In genomic region chr2:66435549-66435875, GRCh38 we compare ENCODE assay signal across 7 cellular contexts. TPM values are rescaled to one million over a fixed set of nuclear protein-coding genes. Genes with fewer than 3 reads are reported as not detected.
A peak's percentile ranks its signal among the peaks of the same experiment; 100 is the strongest.
DNase-seq lines count a peak whose midpoint lies in the region; ATAC-seq and TF ChIP-seq lines count a peak whose summit lies in the region.

No MANE protein-coding gene starts in this region.

- H3K4me3 Mint-ChIP-seq in HFFc6 (peak overlapping the region; percentile 96), activated B cell treated with CpG ODN at 0.5 μM for 24 hours (peak overlapping the region; percentile 80)
- H3K4me3 Mint-ChIP-seq in stimulated activated effector memory CD8-positive, alpha-beta T cell treated with anti-CD3 and anti-CD28 coated beads, Interleukin-12 subunit alpha, Interleukin-12 subunit beta, amount 100 ng/mL, for 72 hours, result peak overlapping the region; percentile 74

- peak overlapping the region; percentile 86 for H3K4me3 ChIP-seq in right cardiac atrium (ENCODE audit: low read length)

- intact Hi-C loops in activated B cell treated with CpG ODN at 0.5 μM for 24 hours (cut with micrococcal nuclease) (loop anchor here (2.0 kb wide), 1 partner anchor 147 kb away; no protein-coding TSS in a partner anchor), right cardiac atrium (cut with DNase I) (loop anchor here (10.0 kb wide), 4 partner anchors 59 to 1409 kb away; partner anchors contain the start of gene ETAA1 (in 1 of the 4))

- no peaks in the 10 kb centered on the region; the same call in 1 of the 2 replicates for H3K9me3 Mint-ChIP-seq in HFFc6
- H3K9me3 Mint-ChIP-seq in activated B cell treated with CpG ODN at 0.5 μM for 24 hours, result no peaks in the 10 kb centered on the region
- no peaks in the 10 kb centered on the region for H3K9me3 Mint-ChIP-seq in stimulated activated effector memory CD8-positive, alpha-beta T cell treated with anti-CD3 and anti-CD28 coated beads, Interleukin-12 subunit alpha, Interleukin-12 subunit beta, amount 100 ng/mL, for 72 hours

- no peaks in the 10 kb centered on the region for H3K27me3 ChIP-seq in right cardiac atrium (ENCODE audit: control insufficient read depth, insufficient read depth)

- POLR2A ChIA-PET in activated B cell treated with CpG ODN at 0.5 μM for 24 hours (lab: Charles Lee), result no interaction called here

- H3K27ac Mint-ChIP-seq in HFFc6 (peak overlapping the region; percentile 96), activated B cell treated with CpG ODN at 0.5 μM for 24 hours (no peak overlapping the region)
- no peak overlapping the region for H3K27ac Mint-ChIP-seq in stimulated activated effector memory CD8-positive, alpha-beta T cell treated with anti-CD3 and anti-CD28 coated beads, Interleukin-12 subunit alpha, Interleukin-12 subunit beta, amount 100 ng/mL, for 72 hours

- DNase-seq in HFFc6 (no peak), activated B cell treated with CpG ODN at 0.5 μM for 24 hours (no peak), right cardiac atrium (peak in 2 of 3 donors; percentile 20 to 39), GM19238 (ENCODE audit: insufficient read length, low spot score) (no peak), NCI-H2171 treated with DMSO at 0.1 percent for 48 hours (lab: John Stamatoyannopoulos, UW) (no peak)
- DNase-seq in stimulated activated effector memory CD8-positive, alpha-beta T cell treated with anti-CD3 and anti-CD28 coated beads, Interleukin-12 subunit alpha, Interleukin-12 subunit beta, amount 100 ng/mL, for 72 hours (ENCODE audit: low spot score in 2 of 2), result no peak

- H3K36me3 Mint-ChIP-seq in HFFc6 (ENCODE audit: low read depth) (peaks cover 59% of the 10 kb centered on the region), activated B cell treated with CpG ODN at 0.5 μM for 24 hours (ENCODE audit: low read depth) (no peaks in the 10 kb centered on the region)
- no peaks in the 10 kb centered on the region for H3K36me3 Mint-ChIP-seq in stimulated activated effector memory CD8-positive, alpha-beta T cell treated with anti-CD3 and anti-CD28 coated beads, Interleukin-12 subunit alpha, Interleukin-12 subunit beta, amount 100 ng/mL, for 72 hours

- peaks cover 16% of the 10 kb centered on the region for H3K4me1 Mint-ChIP-seq in HFFc6 (ENCODE audit: low read depth)
- H3K4me1 Mint-ChIP-seq in activated B cell treated with CpG ODN at 0.5 μM for 24 hours, result peaks cover 53% of the 10 kb centered on the region
- H3K4me1 Mint-ChIP-seq in stimulated activated effector memory CD8-positive, alpha-beta T cell treated with anti-CD3 and anti-CD28 coated beads, Interleukin-12 subunit alpha, Interleukin-12 subunit beta, amount 100 ng/mL, for 72 hours, result peaks cover 30% of the 10 kb centered on the region

- 2% methylated on average over 15 of the region's 15 CpGs for WGBS in right cardiac atrium

- CTCF ChIA-PET in activated B cell treated with CpG ODN at 0.5 μM for 24 hours (lab: Charles Lee), result no interaction called here

- H3K9me3 ChIP-seq in right cardiac atrium (ENCODE audit: control insufficient read depth, low read length), result no peaks in the 10 kb centered on the region

- ATAC-seq in activated B cell treated with CpG ODN at 0.5 μM for 24 hours (ENCODE audit: low read depth) (no peak), right cardiac atrium (no peak), GM21528 (IDR thresholded peaks at IDR 0.05; ENCODE audit: low FRiP score, unreplicated experiment) (no peak)
- ATAC-seq in stimulated activated effector memory CD8-positive, alpha-beta T cell treated with anti-CD3 and anti-CD28 coated beads, Interleukin-12 subunit alpha, Interleukin-12 subunit beta, amount 100 ng/mL, for 72 hours, result no peak

- H3K27ac ChIP-seq in right cardiac atrium (ENCODE audit: low read length), result peak overlapping the region; percentile 88

- H3K27me3 Mint-ChIP-seq in HFFc6 (ENCODE audit: insufficient read depth) (peaks cover 32% of the 10 kb centered on the region), activated B cell treated with CpG ODN at 0.5 μM for 24 hours (peaks cover 73% of the 10 kb centered on the region)

- H3K4me1 ChIP-seq in right cardiac atrium (ENCODE audit: control insufficient read depth, insufficient read depth, low read length), result no peaks in the 10 kb centered on the region

- TF ChIP-seq CTCF in HFFc6 (IDR thresholded peaks at IDR 0.05) (no peak), activated B cell treated with CpG ODN at 0.5 μM for 24 hours (IDR thresholded peaks at IDR 0.05) (no peak)

RNA-seq across cellular contexts. Expression of gene MEIS1, which starts 0.6 kb away (rescaled TPM):
- total RNA-seq in HFFc6 (2021; fragmentation: NEBNext Ultra II Directional; extraction: Animal tissue kit (Norgen Biotek cat#: 25700)), result 10 to 100 TPM; 69.1 to 85.4 (median 74.1) TPM
- total RNA-seq in activated B cell treated with CpG ODN at 0.5 μM for 24 hours (not detected in 2 replicates), right cardiac atrium (10 to 100 TPM; 20.4 to 41.2 (median 33.6) TPM)
- polyA plus RNA-seq in right cardiac atrium, result 16.9 TPM

Comparison
In these comparisons a context has a peak if more than half of its experiments do, and no peak if none do; other contexts are left out.
1. DNase-seq: peak in right cardiac atrium (2 of 3); none in HFFc6 (single experiment), activated B cell treated with CpG ODN at 0.5 μM for 24 hours (single experiment), stimulated activated effector memory CD8-positive, alpha-beta T cell treated with anti-CD3 and anti-CD28 coated beads, Interleukin-12 subunit alpha, Interleukin-12 subunit beta, amount 100 ng/mL, for 72 hours (0 of 2), GM19238 (single experiment) and NCI-H2171 treated with DMSO at 0.1 percent for 48 hours (single experiment).
2. RNA of gene MEIS1, which starts 0.6 kb away (total RNA-seq): 69.1 to 85.4 TPM in HFFc6 and 20.4 to 41.2 TPM in right cardiac atrium; not detected in activated B cell treated with CpG ODN at 0.5 μM for 24 hours; every median in the first group is over 10 times any median in the second.
3. Peak in every context shown above with its lines, with median percentiles within 50 percentile points of each other: H3K4me3 Mint-ChIP-seq.